Comparison of ENCODE assay signal across 8 cellular contexts in the genomic region with DNA sequence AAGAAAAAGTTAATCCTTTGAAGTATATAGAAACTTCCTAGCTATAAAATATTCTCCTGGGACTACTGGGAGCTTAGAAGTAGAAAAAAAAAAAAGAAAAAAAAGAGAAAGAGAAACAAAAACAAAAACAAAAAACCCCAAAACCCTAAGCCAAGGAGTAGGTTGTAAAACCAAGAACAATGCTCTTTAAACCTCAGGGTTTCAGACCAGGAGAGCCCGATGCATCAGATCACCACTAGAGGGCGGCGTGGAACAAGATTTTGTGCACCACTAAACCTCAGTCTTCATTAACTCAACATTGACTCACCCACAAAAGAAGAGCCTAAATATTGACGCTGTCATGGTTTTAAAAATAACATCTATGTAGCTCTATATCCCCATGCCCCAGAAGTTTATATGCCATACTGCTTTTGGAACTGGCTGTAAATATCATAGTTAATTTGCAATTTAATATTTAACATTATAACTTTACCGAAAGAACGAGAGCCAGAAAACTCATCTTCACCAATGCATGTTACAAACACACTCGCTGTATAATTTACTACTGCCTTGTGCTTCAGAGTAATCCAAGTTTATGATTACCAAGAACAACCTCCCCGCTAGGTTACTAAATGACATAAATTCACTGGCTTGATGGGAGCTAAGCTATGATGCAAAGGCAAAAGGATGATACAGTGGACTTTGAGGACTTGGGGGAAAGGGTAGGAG. TPM values are rescaled to one million over a fixed set of nuclear protein-coding genes. Genes with fewer than 3 reads are reported as not detected.
DNase-seq lines count a peak whose midpoint lies in the region; TF ChIP-seq lines count a peak whose summit lies in the region.

No MANE protein-coding gene starts in this region.

- TF ChIP-seq POLR2A in testis (IDR thresholded peaks at IDR 0.05): no peak

- H2AFZ ChIP-seq in GM23248: no peak overlapping the region

- H3F3A ChIP-seq in GM23248 (ENCODE audit: insufficient read depth): peaks cover 31% of the 10 kb centered on the region

- TF ChIP-seq CTCF in LNCaP clone FGC (IDR thresholded peaks at IDR 0.05; ENCODE audit: control insufficient read depth, extremely low read depth, insufficient read depth) (peak; percentile 86), RWPE1 (conservative IDR thresholded peaks at IDR 0.05; ENCODE audit: low read depth) (peak; percentile 94), foreskin fibroblast (IDR thresholded peaks at IDR 0.05; ENCODE audit: low read depth, low read length) (peak; percentile 89), testis (IDR thresholded peaks at IDR 0.05) (peak; percentile 80 to 89 (median 81))

- WGBS in GM23248 (ENCODE audit: low coverage in 1 of 2, low lambda C conversion rate in 2 of 2, missing lambda C conversion rate in 2 of 2), 2 experiments: 45 to 46% methylated on average over 8 of the region's 8 CpGs
- 57 to 59% methylated on average over 8 of the region's 8 CpGs for WGBS in testis, 2 donors

- intact Hi-C loops in testis (cut with DNase I; ENCODE audit: low total_unique reads): no loop called here

- no peaks in the 10 kb centered on the region for H3K79me2 ChIP-seq in GM23248 (ENCODE audit: insufficient read depth)

- in situ Hi-C loops in GM23248 (cut with MboI): no loop called here

- H3K27me3 ChIP-seq in GM23248 (replicated peaks; ENCODE audit: insufficient read depth) (no peaks in the 10 kb centered on the region), testis (no peaks in the 10 kb centered on the region)

- CTCF ChIA-PET in RWPE1 (lab: Yijun Ruan, JAX): interaction anchor here (0.6 to 1.4 kb wide), 14 partner anchors 9 to 1248 kb away, joined by 3 to 8 read pairs (median 4); partner anchors contain the start of gene NOL7

- DNase-seq in Daoy (ENCODE audit: low read depth): peak; percentile 88
- DNase-seq in GM23248: peak; percentile 88
- DNase-seq in LNCaP clone FGC (ENCODE audit: low read depth): no peak
- peak; percentile 68 for DNase-seq in RWPE1 (ENCODE audit: low spot score)
- peak; percentile 71 to 76 for DNase-seq in activated T-helper 1 cell treated with anti-CD3 and anti-CD28 coated beads, Interleukin-2, amount 50 U/mL, for 16 hours (ENCODE audit: low read depth in 1 of 2, low spot score in 1 of 2)
- peak; percentile 72 to 88 for DNase-seq in foreskin fibroblast
- DNase-seq in nucleus accumbens (lab: John Stamatoyannopoulos, UW): peak in 53 of 56 donors; percentile 3 to 91 (median 38)
- peak; percentile 90 for DNase-seq in testis

- POLR2A ChIA-PET in RWPE1 (lab: Yijun Ruan, JAX; ENCODE audit: low non-redundant PET): no interaction called here

- no peaks in the 10 kb centered on the region for H4K20me1 ChIP-seq in GM23248 (ENCODE audit: insufficient read depth)

- H3K9me3 ChIP-seq in GM23248 (ENCODE audit: low read depth) (no peaks in the 10 kb centered on the region), testis (no peaks in the 10 kb centered on the region)

- peaks cover 15% of the 10 kb centered on the region for H3K4me1 ChIP-seq in GM23248 (ENCODE audit: insufficient read depth)
- H3K4me1 ChIP-seq in testis: no peaks in the 10 kb centered on the region

- H3K36me3 ChIP-seq in GM23248 (ENCODE audit: low read depth) (peaks cover 10% of the 10 kb centered on the region; the same call in 1 of the 2 replicates), testis (ENCODE audit: low read depth, missing control alignments) (no peaks in the 10 kb centered on the region)

- no peak overlapping the region for H3K4me2 ChIP-seq in GM23248 (ENCODE audit: unreplicated experiment)

- peak overlapping the region; percentile 21; the same call in 1 of the 2 replicates for H3K9ac ChIP-seq in GM23248

- H3K27ac ChIP-seq in GM23248 (peak overlapping the region; percentile 66), RWPE1 (no peak overlapping the region), testis (no peak overlapping the region)

- no peak overlapping the region for H3K4me3 ChIP-seq in GM23248
- H3K4me3 ChIP-seq in LNCaP clone FGC (ENCODE audit: low read depth, low read length): no peak overlapping the region
- no peak overlapping the region for H3K4me3 ChIP-seq in foreskin fibroblast (ENCODE audit: low read depth in 1 of 2, low read length in 2 of 2)
- no peak overlapping the region for H3K4me3 ChIP-seq in testis

- no peaks in the 10 kb centered on the region for H3K9me2 ChIP-seq in GM23248 (ENCODE audit: insufficient read depth)

RNA-seq across cellular contexts. Expression of gene MCUR1, which starts 19.2 kb away (rescaled TPM):
- total RNA-seq in Daoy (2014; rRNA removed; shearing (Covaris generic)): 33.0 and 71.1 TPM in 2 replicates
- total RNA-seq in GM23248 (2014; rRNA removed; shearing (Covaris generic)): 11.1 and 13.6 TPM in 2 replicates
- polyA plus RNA-seq in GM23248 (2016; fragmentation: Nextera tagmentation; extraction: Ambion mirVana) (27.9 and 28.3 TPM in 2 replicates), testis (ENCODE audit: insufficient read depth, low read depth, low replicate concordance) (12.0 TPM)
- 10 to 100 TPM; 12.8 to 18.5 TPM for total RNA-seq in testis
